ENCODE assay signal across 8 cellular contexts in genomic region chr18:500556-501405, GRCh38. TPM values are rescaled to one million over a fixed set of nuclear protein-coding genes. Genes with fewer than 3 reads are reported as not detected.
DNase-seq lines count a peak whose midpoint lies in the region; ATAC-seq and TF ChIP-seq lines count a peak whose summit lies in the region.

Gene COLEC12, minus strand, starts transcription at chr18:500701. Its CDS starts 187 bp downstream, at chr18:500514.

- peaks cover 37% of the 10 kb centered on the region for H3K27me3 ChIP-seq in thymus (ENCODE audit: control insufficient read depth, insufficient read depth)

- TF ChIP-seq CTCF in chondrocyte (IDR thresholded peaks at IDR 0.05) (no peak), lower leg skin (IDR thresholded peaks at IDR 0.05) (no peak)

- H3K27ac Mint-ChIP-seq in chondrocyte (ENCODE audit: unreplicated experiment), result no peak within 1 kb of the TSS

- H3K4me3 ChIP-seq in lower leg skin (ENCODE audit: low read depth, poor library complexity, severe bottlenecking) (peak within 1 kb of the TSS; percentile 33), thymus (ENCODE audit: low read length) (peak within 1 kb of the TSS; percentile 29)

- DNase-seq in NCI-H345 (lab: John Stamatoyannopoulos, UW) (peak; percentile 16), NCI-H345 treated with DMSO at 0.1 percent for 48 hours (lab: John Stamatoyannopoulos, UW; ENCODE audit: unreplicated experiment) (no peak), chondrocyte (ENCODE audit: low spot score) (peak; percentile 62), lower leg skin (ENCODE audit: low spot score in 2 of 2) (no peak)

- H3K27ac ChIP-seq in thymus (ENCODE audit: low read depth), result no peak within 1 kb of the TSS

- no peak for ATAC-seq in GM21367 (IDR thresholded peaks at IDR 0.05; ENCODE audit: unreplicated experiment)
- no peak for ATAC-seq in GM21723 (IDR thresholded peaks at IDR 0.05; ENCODE audit: unreplicated experiment)
- ATAC-seq in GM18868 (IDR thresholded peaks at IDR 0.05; ENCODE audit: unreplicated experiment), result no peak

- TF ChIP-seq POLR2A in lower leg skin (IDR thresholded peaks at IDR 0.05), result no peak

- H3K27me3 Mint-ChIP-seq in chondrocyte (ENCODE audit: low read depth), result no peaks in the 10 kb centered on the region

- H3K4me1 Mint-ChIP-seq in chondrocyte (ENCODE audit: low read depth), result peaks cover 23% of the 10 kb centered on the region

- H3K9me3 ChIP-seq in thymus (ENCODE audit: control insufficient read depth), result no peaks in the 10 kb centered on the region

- no peaks in the 10 kb centered on the region for H3K36me3 Mint-ChIP-seq in chondrocyte (ENCODE audit: low read depth)

- H3K36me3 ChIP-seq in thymus (ENCODE audit: control insufficient read depth, insufficient read depth), result no peaks in the 10 kb centered on the region

- H3K4me1 ChIP-seq in thymus (ENCODE audit: control insufficient read depth, insufficient read depth, low read length), result no peaks in the 10 kb centered on the region

- intact Hi-C loops in lower leg skin (cut with DNase I; ENCODE audit: low total_unique reads), result no loop called here

- H3K9me3 Mint-ChIP-seq in chondrocyte (ENCODE audit: low read depth), result no peaks in the 10 kb centered on the region

- peak within 1 kb of the TSS; percentile 79 for H3K4me3 Mint-ChIP-seq in chondrocyte (ENCODE audit: unreplicated experiment)

- WGBS in lower leg skin, 2 donors, result 13 to 35% methylated on average over 7 to 32 of the region's 90 CpGs
- WGBS in thymus, result 4% methylated on average over 90 of the region's 90 CpGs

RNA-seq across cellular contexts. Expression of gene COLEC12, which starts in this region (rescaled TPM):
- total RNA-seq in chondrocyte, result 2.1 to 17.8 TPM (median 2.2 TPM) in 3 replicates
- total RNA-seq in lower leg skin, result 10 to 100 TPM in 1 of 4 donors, 1 to 10 TPM in 3; 5.1 to 14.5 (median 6.9) TPM
- 6.5 TPM for polyA plus RNA-seq in thymus

Comparison
In these comparisons a context has a peak if more than half of its experiments do, and no peak if none do; other contexts are left out.
1. DNase-seq: peak in NCI-H345 (single experiment) and chondrocyte (single experiment); none in NCI-H345 treated with DMSO at 0.1 percent for 48 hours (single experiment) and lower leg skin (0 of 2).